ENCODE assay signal across 8 cellular contexts in genomic region chr20:63863798-63864544, GRCh38. TPM values are rescaled to one million over a fixed set of nuclear protein-coding genes. Genes with fewer than 3 reads are reported as not detected.
DNase-seq lines count a peak whose midpoint lies in the region; ATAC-seq, FAIRE-seq and TF ChIP-seq lines count a peak whose summit lies in the region.

No MANE protein-coding gene starts in this region.

- 13% methylated on average over 38 of the region's 38 CpGs for WGBS in A549 (ENCODE audit: missing lambda C conversion rate)

- H3K27ac ChIP-seq in A549 (peak overlapping the region; percentile 91 to 95), layer of hippocampus (ENCODE audit: low read depth, low read length) (peak overlapping the region; percentile 72)

- peak; percentile 63 to 72 for TF ChIP-seq RAD21 in A549 (conservative IDR thresholded peaks at IDR 0.05 in 1 of 2, IDR thresholded peaks at IDR 0.05 in 1 of 2)

- DNase-seq in A549 (ENCODE audit: low read depth in 1 of 2, low spot score in 1 of 2) (peak; percentile 74 to 85), NCI-H2227 (lab: John Stamatoyannopoulos, UW; ENCODE audit: unreplicated experiment) (peak; percentile 88), cerebellum (ENCODE audit: low spot score) (peak; percentile 90)
- peak; percentile 72 for DNase-seq in activated CD4-positive, CD25-positive, alpha-beta regulatory T cell treated with anti-CD3 and anti-CD28 coated beads, Interleukin-2, amount 50 U/mL, for 72 hours
- peak in 3 of 4 experiments; percentile 42 to 74 (median 66) for DNase-seq in stimulated activated CD4-positive, alpha-beta T cell treated with anti-CD3 and anti-CD28 coated beads, Interleukin-1b, Interleukin-23, amount 100 ng/mL, for 24 hours (ENCODE audit: low read depth in 4 of 4, low spot score in 1 of 4)

- POLR2A ChIA-PET in A549 (lab: Yijun Ruan, JAX) = interaction anchor here (0.5 to 3.0 kb wide), 8 partner anchors 10 to 952 kb away, joined by 4 to 26 read pairs (median 10); partner anchors contain the start of genes ARFRP1, DNAJC5 and ZGPAT

- H3K27me3 ChIP-seq in layer of hippocampus (ENCODE audit: control insufficient read depth, insufficient read depth, low read length) = no peaks in the 10 kb centered on the region

- CTCF ChIA-PET in A549 (lab: Yijun Ruan, JAX) = interaction anchor here (0.6 to 3.6 kb wide), 28 partner anchors 9 to 341 kb away, joined by 3 to 18 read pairs (median 4); partner anchors contain the start of genes DNAJC5, LIME1 and PTK6

- no peaks in the 10 kb centered on the region for H3K9me3 ChIP-seq in A549

- H3K4me2 ChIP-seq in A549 = peak overlapping the region; percentile 74

- H3K4me1 ChIP-seq in A549 = peaks cover 14% of the 10 kb centered on the region; the same call in 2 of the 3 replicates

- FAIRE-seq in A549 (lab: Jason Lieb, UNC) = no peak

- H3K4me3 ChIP-seq in A549 = peak overlapping the region; percentile 95

- peak; percentile 71 to 72 for ATAC-seq in A549
- ATAC-seq in GM18519 (IDR thresholded peaks at IDR 0.05; ENCODE audit: low FRiP score, unreplicated experiment) = peak; percentile 58
- ATAC-seq in HG03095 (IDR thresholded peaks at IDR 0.05; ENCODE audit: unreplicated experiment) = peak; percentile 58

- peak; percentile 49 for TF ChIP-seq POLR2A in A549 (IDR thresholded peaks at IDR 0.05; ENCODE audit: low read length)

- no peak for TF ChIP-seq EP300 in A549 (IDR thresholded peaks at IDR 0.05)

- peak; percentile 61 for TF ChIP-seq CTCF in A549 (IDR thresholded peaks at IDR 0.05)

TF ChIP-seq in A549, 52 proteins besides CTCF, POLR2A, EP300 and RAD21:
- TF ChIP-seq MAZ (IDR thresholded peaks at IDR 0.05; ENCODE audit: borderline replicate concordance, low read depth, low read length) (no peak), ZSCAN20 (CRISPR knock-in tag; IDR thresholded peaks at IDR 0.05) (no peak), CHD2 (IDR thresholded peaks at IDR 0.05; ENCODE audit: low read length, partially characterized antibody) (no peak), KDM1A (IDR thresholded peaks at IDR 0.05; ENCODE audit: low read depth) (no peak), SMC3 (IDR thresholded peaks at IDR 0.05) (peak; percentile 46), RFX5 (IDR thresholded peaks at IDR 0.05) (no peak), FOSL2 (IDR thresholded peaks at IDR 0.05) (no peak), FOSL2 (CRISPR knock-in tag; IDR thresholded peaks at IDR 0.05) (no peak), POLR2AphosphoS2 (conservative IDR thresholded peaks at IDR 0.05; ENCODE audit: low read length) (no peak), ZFP36 (IDR thresholded peaks at IDR 0.05; ENCODE audit: borderline replicate concordance, partially characterized antibody) (no peak), HOXB5 (CRISPR knock-in tag; IDR thresholded peaks at IDR 0.05) (no peak), BHLHE40 (IDR thresholded peaks at IDR 0.05; ENCODE audit: low read depth, low read length) (no peak), HEYL (CRISPR knock-in tag; IDR thresholded peaks at IDR 0.05) (no peak), RCOR1 (IDR thresholded peaks at IDR 0.05; ENCODE audit: low read depth, low read length) (no peak), NFE2L2 (conservative IDR thresholded peaks at IDR 0.05; ENCODE audit: low read length) (no peak)
- TF ChIP-seq, protein P1, sequence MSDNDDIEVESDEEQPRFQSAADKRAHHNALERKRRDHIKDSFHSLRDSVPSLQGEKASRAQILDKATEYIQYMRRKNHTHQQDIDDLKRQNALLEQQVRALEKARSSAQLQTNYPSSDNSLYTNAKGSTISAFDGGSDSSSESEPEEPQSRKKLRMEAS (IDR thresholded peaks at IDR 0.05) = peak; percentile 90
- TF ChIP-seq, protein P2, sequence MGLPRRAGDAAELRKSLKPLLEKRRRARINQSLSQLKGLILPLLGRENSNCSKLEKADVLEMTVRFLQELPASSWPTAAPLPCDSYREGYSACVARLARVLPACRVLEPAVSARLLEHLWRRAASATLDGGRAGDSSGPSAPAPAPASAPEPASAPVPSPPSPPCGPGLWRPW (IDR thresholded peaks at IDR 0.05) = no peak
- TF ChIP-seq, protein P3, sequence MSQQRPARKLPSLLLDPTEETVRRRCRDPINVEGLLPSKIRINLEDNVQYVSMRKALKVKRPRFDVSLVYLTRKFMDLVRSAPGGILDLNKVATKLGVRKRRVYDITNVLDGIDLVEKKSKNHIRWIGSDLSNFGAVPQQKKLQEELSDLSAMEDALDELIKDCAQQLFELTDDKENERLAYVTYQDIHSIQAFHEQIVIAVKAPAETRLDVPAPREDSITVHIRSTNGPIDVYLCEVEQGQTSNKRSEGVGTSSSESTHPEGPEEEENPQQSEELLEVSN (IDR thresholded peaks at IDR 0.05; ENCODE audit: borderline replicate concordance, low read depth) = peak; percentile 62; the same call in 1 of the 2 replicates

RNA-seq across cellular contexts. Expression of gene TPD52L2, which starts 1.1 kb away (rescaled TPM):
- polyA plus RNA-seq in A549 (2011; rRNA removed) (86.3 and 93.9 TPM in 2 replicates), A549 (2017; fragmentation: RNase III; extraction: RNeasy Plus Mini Kit Qiagen cat#74134 plus additional on column Dnase treatment) (94.1 to 102 TPM (median 99.0 TPM) in 3 replicates)
- polyA plus RNA-seq in A549 (2012; cell fraction: cytosol; rRNA removed) = 110 and 126 TPM in 2 replicates
- 116 and 134 TPM in 2 replicates for polyA plus RNA-seq in A549 (2012; cell fraction: nucleus; rRNA removed)
- 44.8 and 56.1 TPM in 2 replicates for polyA minus RNA-seq in A549 (2011; rRNA and poly(A)+ RNA removed)
- total RNA-seq in cerebellum = 33.1 TPM

RNA-seq across cellular contexts. Expression of gene ABHD16B, which starts 2.7 kb away (rescaled TPM):
- polyA plus RNA-seq in A549 (2011; rRNA removed) = not detected in 2 replicates
- not detected in 2 replicates for polyA plus RNA-seq in A549 (2012; cell fraction: cytosol; rRNA removed)
- polyA plus RNA-seq in A549 (2012; cell fraction: nucleus; rRNA removed) = not detected in 2 replicates
- not detected in 3 replicates for polyA plus RNA-seq in A549 (2017; fragmentation: RNase III; extraction: RNeasy Plus Mini Kit Qiagen cat#74134 plus additional on column Dnase treatment)
- not detected in 2 replicates for polyA minus RNA-seq in A549 (2011; rRNA and poly(A)+ RNA removed)
- total RNA-seq in cerebellum = not detected

RNA-seq across cellular contexts. Expression of gene DNAJC5, which starts 31.0 kb away (rescaled TPM):
- polyA plus RNA-seq in A549 (2011; rRNA removed) (20.3 and 20.4 TPM in 2 replicates), A549 (2017; fragmentation: RNase III; extraction: RNeasy Plus Mini Kit Qiagen cat#74134 plus additional on column Dnase treatment) (21.7 to 23.2 TPM (median 23.2 TPM) in 3 replicates)
- polyA plus RNA-seq in A549 (2012; cell fraction: cytosol; rRNA removed) = 15.9 and 19.9 TPM in 2 replicates
- polyA plus RNA-seq in A549 (2012; cell fraction: nucleus; rRNA removed) = 31.2 and 34.8 TPM in 2 replicates
- polyA minus RNA-seq in A549 (2011; rRNA and poly(A)+ RNA removed) = 27.1 and 32.7 TPM in 2 replicates
- total RNA-seq in cerebellum = 53.4 TPM

RNA-seq across cellular contexts. Expression of gene ZBTB46, which starts 32.9 kb away (rescaled TPM):
- polyA plus RNA-seq in A549 (2011; rRNA removed) (0.17 and 0.26 TPM in 2 replicates), A549 (2017; fragmentation: RNase III; extraction: RNeasy Plus Mini Kit Qiagen cat#74134 plus additional on column Dnase treatment) (0.32 to 0.43 TPM (median 0.42 TPM) in 3 replicates)
- polyA plus RNA-seq in A549 (2012; cell fraction: cytosol; rRNA removed) = 0.32 and 0.76 TPM in 2 replicates
- polyA plus RNA-seq in A549 (2012; cell fraction: nucleus; rRNA removed) = 1.2 and 1.3 TPM in 2 replicates
- 2.6 and 2.8 TPM in 2 replicates for polyA minus RNA-seq in A549 (2011; rRNA and poly(A)+ RNA removed)
- total RNA-seq in cerebellum = 20.3 TPM

Comparison
In these comparisons a context has a peak if more than half of its experiments do, and no peak if none do; other contexts are left out.
1. Peak in every context shown above with its lines: DNase-seq, ATAC-seq, H3K4me3 ChIP-seq and H3K27ac ChIP-seq.